In the genomic region with DNA sequence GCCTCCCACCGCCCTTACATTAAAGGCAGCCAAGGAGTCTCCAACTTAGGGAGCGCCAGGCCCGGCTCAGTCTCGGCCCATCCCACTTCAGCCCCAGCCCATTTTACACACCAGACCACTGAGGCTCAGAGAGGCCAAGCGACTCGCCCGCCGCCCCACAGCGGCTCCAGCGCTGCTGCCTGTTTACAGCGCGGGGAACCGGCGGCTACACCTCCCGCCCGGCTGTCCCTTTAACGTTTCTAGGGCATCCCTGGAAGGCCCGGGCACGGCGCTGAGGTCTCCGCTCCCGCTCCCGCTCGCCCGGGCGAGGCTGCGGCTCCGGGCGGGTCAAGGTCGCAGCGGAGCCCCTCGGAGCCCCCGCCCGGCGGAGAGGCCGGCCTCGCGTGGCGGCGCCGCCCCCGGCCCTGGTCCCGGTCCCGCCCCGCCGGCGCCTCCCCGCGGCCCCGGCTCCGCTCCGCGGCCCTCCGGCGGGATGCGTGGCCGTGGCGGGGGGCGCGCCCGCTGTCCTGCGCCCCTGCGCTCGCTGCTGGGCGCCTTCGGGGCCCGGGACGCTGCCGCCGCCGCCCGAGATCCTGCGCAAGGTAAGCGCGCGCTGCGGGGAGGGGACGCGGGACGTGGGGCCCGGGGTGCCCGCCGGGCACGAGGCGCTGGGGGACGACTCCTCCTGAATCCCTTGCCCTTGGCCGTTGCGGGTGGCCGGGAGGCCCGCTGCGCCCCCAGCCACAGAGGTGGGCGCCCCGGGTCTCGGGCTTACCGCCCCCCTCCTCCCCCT, we compare ENCODE assay signal across 16 cellular contexts. TPM values are rescaled to one million over a fixed set of nuclear protein-coding genes. Genes with fewer than 3 reads are reported as not detected.
DNase-seq lines count a peak whose midpoint lies in the region; ATAC-seq and TF ChIP-seq lines count a peak whose summit lies in the region.
"Had no signal": no experiment of that assay in that cellular context is flagged by ENCODE, and none has a peak within 500 bp of the region (broad histone marks: within the 10 kb centered on the region; RNA-seq: fewer than 3 reads in every experiment).

No MANE protein-coding gene starts in this region.

- H3K79me1 ChIP-seq in trophoblast cell (ENCODE audit: low read length): no peaks in the 10 kb centered on the region

- H2BK120ac ChIP-seq in trophoblast cell (ENCODE audit: insufficient read depth, low read length, poor library complexity): no peak overlapping the region

- peaks cover 90% of the 10 kb centered on the region for H3K27me3 Mint-ChIP-seq in WTC11 (ENCODE audit: low read depth)
- H3K27me3 Mint-ChIP-seq in CD4-positive, alpha-beta T cell: peaks cover 60% of the 10 kb centered on the region

- peaks cover 4% of the 10 kb centered on the region for H3K4me1 Mint-ChIP-seq in WTC11
- H3K4me1 Mint-ChIP-seq in CD4-positive, alpha-beta T cell (ENCODE audit: low read depth): no peaks in the 10 kb centered on the region

- no peak overlapping the region for H2AK5ac ChIP-seq in trophoblast cell (ENCODE audit: low read length)

- H3K23ac ChIP-seq in trophoblast cell (ENCODE audit: low read length): no peak overlapping the region

- CTCF ChIA-PET in WTC11 (lab: Charles Lee): no interaction called here
- CTCF ChIA-PET in CD4-positive, alpha-beta T cell (lab: Charles Lee): no interaction called here

- no peak overlapping the region for H3K14ac ChIP-seq in trophoblast cell (ENCODE audit: low read length)

- no peak overlapping the region for H3K18ac ChIP-seq in trophoblast cell (ENCODE audit: low read length)

- H3K27me3 ChIP-seq in BLaER1 treated with 17β-estradiol and CSF1 and Interleukin-3, amounts not matched to agents 10 nM and 100 nM: peaks cover 0 to 99% (median 0%) of the 10 kb centered on the region in 11 experiments; a peak in 7 of 22 replicates
- H3K27me3 ChIP-seq in hepatocyte: peaks cover 74% of the 10 kb centered on the region
- peaks cover 38% of the 10 kb centered on the region for H3K27me3 ChIP-seq in trophoblast cell (ENCODE audit: insufficient read depth, low read length)
- H3K27me3 ChIP-seq in CD4-positive, alpha-beta T cell (ENCODE audit: control insufficient read depth, insufficient read depth, low read length): peaks cover 23% of the 10 kb centered on the region
- peaks cover 54% of the 10 kb centered on the region for H3K27me3 ChIP-seq in foreskin keratinocyte

- H3K9me2 ChIP-seq in hepatocyte (replicated peaks; ENCODE audit: insufficient read depth): no peaks in the 10 kb centered on the region

- peak overlapping the region; percentile 91 to 99 (median 96) for H3K4me2 ChIP-seq in BLaER1 treated with 17β-estradiol and CSF1 and Interleukin-3, amounts not matched to agents 10 nM and 100 nM
- peak overlapping the region; percentile 72 for H3K4me2 ChIP-seq in hepatocyte
- peak overlapping the region; percentile 52 for H3K4me2 ChIP-seq in trophoblast cell (ENCODE audit: low read length)

- H3K4me1 ChIP-seq in BLaER1 treated with 17β-estradiol and CSF1 and Interleukin-3, amounts not matched to agents 10 nM and 100 nM: peaks cover 44 to 95% (median 81%) of the 10 kb centered on the region in 10 experiments
- H3K4me1 ChIP-seq in hepatocyte (ENCODE audit: insufficient read depth) (no peaks in the 10 kb centered on the region), trophoblast cell (ENCODE audit: control insufficient read depth in 1 of 2, insufficient read depth in 2 of 2, low read length in 2 of 2) (no peaks in the 10 kb centered on the region), foreskin keratinocyte (no peaks in the 10 kb centered on the region)

- no peaks in the 10 kb centered on the region for H3K9me3 Mint-ChIP-seq in WTC11
- no peaks in the 10 kb centered on the region for H3K9me3 Mint-ChIP-seq in CD4-positive, alpha-beta T cell
- H3K9me3 Mint-ChIP-seq: effector memory CD8-positive, alpha-beta T cell had no signal

- H3K4me3 ChIP-seq in BLaER1 treated with 17β-estradiol and CSF1 and Interleukin-3, amounts not matched to agents 10 nM and 100 nM: peak overlapping the region; percentile 53 to 93 (median 79)
- H3K4me3 ChIP-seq in hepatocyte (no peak overlapping the region), trophoblast cell (ENCODE audit: low read depth, low read length) (no peak overlapping the region)
- H3K4me3 ChIP-seq: SK-N-MC had no signal

- no peak overlapping the region for H4K12ac ChIP-seq in trophoblast cell (ENCODE audit: low read depth, low read length)

- H4K91ac ChIP-seq in trophoblast cell (ENCODE audit: low read depth, low read length): no peak overlapping the region

- H2AFZ ChIP-seq in hepatocyte (no peak overlapping the region), trophoblast cell (ENCODE audit: insufficient read depth, low read length, poor library complexity) (no peak overlapping the region)

- POLR2A ChIA-PET in WTC11 (lab: Charles Lee): no interaction called here
- POLR2A ChIA-PET in CD4-positive, alpha-beta T cell (lab: Charles Lee): no interaction called here

- H3K4ac ChIP-seq in trophoblast cell (ENCODE audit: low read depth, low read length): no peak overlapping the region

- peak overlapping the region; percentile 54 for H3K4me3 Mint-ChIP-seq in WTC11
- H3K4me3 Mint-ChIP-seq in CD4-positive, alpha-beta T cell: no peak overlapping the region
- H3K4me3 Mint-ChIP-seq: effector memory CD8-positive, alpha-beta T cell had no signal

- H3K27ac Mint-ChIP-seq in WTC11: no peak overlapping the region
- H3K27ac Mint-ChIP-seq in CD4-positive, alpha-beta T cell: no peak overlapping the region
- H3K27ac Mint-ChIP-seq: effector memory CD8-positive, alpha-beta T cell had no signal

- peaks cover 0 to 18% (median 0%) of the 10 kb centered on the region in 11 experiments; a peak in 2 of 22 replicates for H3K36me3 ChIP-seq in BLaER1 treated with 17β-estradiol and CSF1 and Interleukin-3, amounts not matched to agents 10 nM and 100 nM
- H3K36me3 ChIP-seq in hepatocyte (replicated peaks; ENCODE audit: insufficient read depth, low read depth) (no peaks in the 10 kb centered on the region), trophoblast cell (ENCODE audit: control insufficient read depth in 1 of 2, insufficient read depth in 2 of 2, low read length in 2 of 2) (no peaks in the 10 kb centered on the region)

- peak overlapping the region; percentile 58 to 91 (median 84) for H3K9ac ChIP-seq in BLaER1 treated with 17β-estradiol and CSF1 and Interleukin-3, amounts not matched to agents 10 nM and 100 nM
- H3K9ac ChIP-seq in trophoblast cell (ENCODE audit: low read length): no peak overlapping the region

- TF ChIP-seq CTCF in WTC11 (IDR thresholded peaks at IDR 0.05): no peak
- TF ChIP-seq CTCF in hepatocyte (IDR thresholded peaks at IDR 0.05; ENCODE audit: poor library complexity): no peak
- TF ChIP-seq CTCF in CD4-positive, alpha-beta T cell (IDR thresholded peaks at IDR 0.05): no peak
- TF ChIP-seq CTCF in foreskin keratinocyte (conservative IDR thresholded peaks at IDR 0.05): no peak

- no peak overlapping the region for H4K8ac ChIP-seq in trophoblast cell (ENCODE audit: low read depth, low read length)

- peaks cover 0 to 35% (median 5%) of the 10 kb centered on the region in 11 experiments; a peak in 6 of 22 replicates for H4K20me1 ChIP-seq in BLaER1 treated with 17β-estradiol and CSF1 and Interleukin-3, amounts not matched to agents 10 nM and 100 nM
- H4K20me1 ChIP-seq in hepatocyte (ENCODE audit: insufficient read depth, poor library complexity, severe bottlenecking): no peaks in the 10 kb centered on the region

- H2BK5ac ChIP-seq in trophoblast cell (ENCODE audit: low read depth, low read length, poor library complexity): no peak overlapping the region

- DNase-seq in WTC11 (ENCODE audit: low spot score) (no peak), hepatocyte (ENCODE audit: low spot score) (no peak), trophoblast cell (no peak), foreskin keratinocyte (no peak)
- no peak for DNase-seq in CD4-positive, alpha-beta T cell
- no peak for DNase-seq in central memory CD4-positive, alpha-beta T cell
- DNase-seq: activated naive CD4-positive, alpha-beta T cell treated with anti-CD3 and anti-CD28 coated beads, Interleukin-2, amount 50 U/mL, for 16 hours; effector memory CD8-positive, alpha-beta T cell; GOT3; Karpas-422; NCI-H1436 treated with DMSO at 0.1 percent for 48 hours; stimulated activated CD4-positive, alpha-beta T cell treated with anti-CD3 and anti-CD28 coated beads, Interleukin-4, amount 100 ng/mL, for 4 hours had no signal

- peak overlapping the region in 9 of 11 experiments; percentile 56 to 85 (median 83); a peak in 18 of 22 replicates for H3K27ac ChIP-seq in BLaER1 treated with 17β-estradiol and CSF1 and Interleukin-3, amounts not matched to agents 10 nM and 100 nM
- H3K27ac ChIP-seq in hepatocyte (no peak overlapping the region), trophoblast cell (ENCODE audit: low read depth, low read length) (no peak overlapping the region), foreskin keratinocyte (no peak overlapping the region)
- no peak overlapping the region for H3K27ac ChIP-seq in CD4-positive, alpha-beta T cell (ENCODE audit: low read depth, low read length)
- H3K27ac ChIP-seq: SK-N-MC had no signal

- H3K79me2 ChIP-seq in hepatocyte (no peaks in the 10 kb centered on the region), trophoblast cell (ENCODE audit: control insufficient read depth, insufficient read depth, low read length, poor library complexity) (no peaks in the 10 kb centered on the region)

- 8% methylated on average over 42 of the region's 95 CpGs for WGBS in hepatocyte (ENCODE audit: low lambda C conversion rate, missing lambda C conversion rate)
- no CpG with 5 or more reads among the region's 95 CpGs for WGBS in trophoblast cell (ENCODE audit: extremely low coverage, insufficient coverage, insufficient read length)

- peak; percentile 41 for ATAC-seq in WTC11
- ATAC-seq in CD4-positive, alpha-beta T cell (ENCODE audit: poor library complexity): no peak
- no peak for ATAC-seq in HG03520 (IDR thresholded peaks at IDR 0.05; ENCODE audit: unreplicated experiment)
- no peak for ATAC-seq in foreskin keratinocyte
- ATAC-seq: effector memory CD8-positive, alpha-beta T cell had no signal

- intact Hi-C loops in CD4-positive, alpha-beta T cell (cut with DNase I, micrococcal nuclease): no loop called here

- no peak overlapping the region for H2BK12ac ChIP-seq in trophoblast cell (ENCODE audit: low read length)

- no peaks in the 10 kb centered on the region for H3K36me3 Mint-ChIP-seq in WTC11
- H3K36me3 Mint-ChIP-seq in CD4-positive, alpha-beta T cell (ENCODE audit: low read depth): no peaks in the 10 kb centered on the region

- H3K9me3 ChIP-seq in BLaER1 treated with 17β-estradiol and CSF1 and Interleukin-3, amounts not matched to agents 10 nM and 100 nM (replicated peaks in 1 of 11): no peaks in the 10 kb centered on the region
- H3K9me3 ChIP-seq in hepatocyte (ENCODE audit: low read depth) (no peaks in the 10 kb centered on the region), trophoblast cell (ENCODE audit: insufficient read depth, low read depth, low read length) (peaks cover 9% of the 10 kb centered on the region)
- no peaks in the 10 kb centered on the region for H3K9me3 ChIP-seq in CD4-positive, alpha-beta T cell (ENCODE audit: control insufficient read depth, low read length)

TF ChIP-seq in WTC11, 78 proteins besides CTCF, POLR2A, EP300 and RAD21 (continues in another document):
- no peak for TF ChIP-seq ZNF232 (CRISPR knock-in tag; IDR thresholded peaks at IDR 0.05)

RNA-seq across cellular contexts. Expression of a gene that starts 27.1 kb away (rescaled TPM):
- total RNA-seq in WTC11 (2021) (0.23 to 0.30 TPM (median 0.28 TPM) in 3 replicates), hepatocyte (5.2 and 6.7 TPM in 2 replicates), foreskin keratinocyte (28.3 and 34.0 TPM in 2 replicates)
- polyA plus RNA-seq in hepatocyte (7.5 and 9.1 TPM in 2 replicates), foreskin keratinocyte (28.1 and 29.4 TPM in 2 replicates)
- polyA plus RNA-seq in trophoblast cell (2013): not detected in 2 replicates
- total RNA-seq in CD4-positive, alpha-beta T cell: not detected
- total RNA-seq: myocyte had no signal

Comparison
In these comparisons a context has a peak if more than half of its experiments do, and no peak if none do; other contexts are left out.
1. H3K27ac ChIP-seq: peak in BLaER1 treated with 17β-estradiol and CSF1 and Interleukin-3, amounts not matched to agents 10 nM and 100 nM (9 of 11); none in hepatocyte (single experiment), trophoblast cell (single experiment), CD4-positive, alpha-beta T cell (single experiment) and foreskin keratinocyte (single experiment).
2. H3K4me3 ChIP-seq: peak in BLaER1 treated with 17β-estradiol and CSF1 and Interleukin-3, amounts not matched to agents 10 nM and 100 nM (10 of 10); none in hepatocyte (single experiment) and trophoblast cell (single experiment).
3. Peak in every context shown above with its lines, with median percentiles within 50 percentile points of each other: H3K4me2 ChIP-seq.